In genomic region chr19:47447470-47448359, GRCh38 we compare ENCODE assay signal across 8 cellular contexts. TPM values are rescaled to one million over a fixed set of nuclear protein-coding genes. Genes with fewer than 3 reads are reported as not detected.
DNase-seq lines count a peak whose midpoint lies in the region; ATAC-seq and TF ChIP-seq lines count a peak whose summit lies in the region.

No MANE protein-coding gene starts in this region.

- peak overlapping the region; percentile 30 for H3K27ac Mint-ChIP-seq in activated naive CD8-positive, alpha-beta T cell treated with anti-CD3 and anti-CD28 coated beads, Interleukin-2, amount 50 U/mL, for 24 hours

- no peaks in the 10 kb centered on the region for H3K36me3 Mint-ChIP-seq in activated naive CD8-positive, alpha-beta T cell treated with anti-CD3 and anti-CD28 coated beads, Interleukin-2, amount 50 U/mL, for 24 hours (ENCODE audit: low read depth)

- H3K79me2 ChIP-seq in hepatocyte (no peaks in the 10 kb centered on the region), smooth muscle cell (ENCODE audit: low read depth) (no peaks in the 10 kb centered on the region)

- H4K20me1 ChIP-seq in hepatocyte (ENCODE audit: insufficient read depth, poor library complexity, severe bottlenecking) (no peaks in the 10 kb centered on the region), smooth muscle cell (ENCODE audit: low read depth) (no peaks in the 10 kb centered on the region)

- POLR2A ChIA-PET in HEK293 (lab: Yijun Ruan, JAX), result interaction anchor here (0.7 to 1.5 kb wide), 2 partner anchors 15 to 24 kb away, joined by 3 read pairs; partner anchors contain the start of gene SLC8A2

- no peaks in the 10 kb centered on the region for H3K9me2 ChIP-seq in hepatocyte (replicated peaks; ENCODE audit: insufficient read depth)

- H3K27ac ChIP-seq in HEK293 (ENCODE audit: extremely low read depth, low read depth, low read length) (no peak overlapping the region), SJCRH30 (no peak overlapping the region), hepatocyte (no peak overlapping the region), smooth muscle cell (ENCODE audit: low read depth) (no peak overlapping the region), tibial artery (no peak overlapping the region)

- H3K27me3 ChIP-seq in SJCRH30 (peaks cover 15% of the 10 kb centered on the region; the same call in 1 of the 2 replicates), hepatocyte (peaks cover 78% of the 10 kb centered on the region), smooth muscle cell (ENCODE audit: low read depth) (peaks cover 80% of the 10 kb centered on the region), tibial artery (peaks cover 7 to 75% of the 10 kb centered on the region in 2 donors)

- H3K4me1 ChIP-seq in HEK293 (ENCODE audit: control insufficient read depth, insufficient read depth, low read length), result peaks cover 4% of the 10 kb centered on the region; the same call in 1 of the 2 replicates
- no peaks in the 10 kb centered on the region for H3K4me1 ChIP-seq in SJCRH30
- peaks cover 11% of the 10 kb centered on the region for H3K4me1 ChIP-seq in hepatocyte (ENCODE audit: insufficient read depth)
- no peaks in the 10 kb centered on the region for H3K4me1 ChIP-seq in smooth muscle cell (ENCODE audit: low read depth)
- peaks cover 0 to 19% (median 14%) of the 10 kb centered on the region in 4 donors for H3K4me1 ChIP-seq in tibial artery

- no peaks in the 10 kb centered on the region for H3K9me3 ChIP-seq in HEK293 (ENCODE audit: control insufficient read depth, insufficient read depth, low read depth, low read length)
- H3K9me3 ChIP-seq in SJCRH30 (replicated peaks), result no peaks in the 10 kb centered on the region
- no peaks in the 10 kb centered on the region for H3K9me3 ChIP-seq in hepatocyte (ENCODE audit: low read depth)
- H3K9me3 ChIP-seq in smooth muscle cell (replicated peaks; ENCODE audit: low read depth), result no peaks in the 10 kb centered on the region
- H3K9me3 ChIP-seq in tibial artery, result peaks cover 0 to 4% (median 0%) of the 10 kb centered on the region in 3 donors

- peak; percentile 50 for ATAC-seq in activated naive CD8-positive, alpha-beta T cell treated with anti-CD3 and anti-CD28 coated beads, Interleukin-2, amount 50 U/mL, for 24 hours
- no peak for ATAC-seq in GM18861 (IDR thresholded peaks at IDR 0.05; ENCODE audit: unreplicated experiment)

- WGBS in hepatocyte (ENCODE audit: low lambda C conversion rate, missing lambda C conversion rate), result 8% methylated on average over 78 of the region's 95 CpGs
- WGBS in smooth muscle cell (ENCODE audit: low lambda C conversion rate), result 7% methylated on average over 75 of the region's 95 CpGs

- no peaks in the 10 kb centered on the region for H3K9me3 Mint-ChIP-seq in activated naive CD8-positive, alpha-beta T cell treated with anti-CD3 and anti-CD28 coated beads, Interleukin-2, amount 50 U/mL, for 24 hours

- H3K4me3 ChIP-seq in HEK293 (ENCODE audit: low read depth, low read length), result no peak overlapping the region
- no peak overlapping the region for H3K4me3 ChIP-seq in SJCRH30
- H3K4me3 ChIP-seq in hepatocyte, result no peak overlapping the region
- peak overlapping the region; percentile 26 for H3K4me3 ChIP-seq in smooth muscle cell
- peak overlapping the region in 1 of 2 donors; percentile 10 for H3K4me3 ChIP-seq in tibial artery

- CTCF ChIA-PET in HEK293 (lab: Yijun Ruan, JAX), result interaction anchor here (0.6 to 1.3 kb wide), 6 partner anchors 11 to 342 kb away, joined by 3 to 6 read pairs (median 3); partner anchors contain the start of gene NAPA

- no peaks in the 10 kb centered on the region for H3F3A ChIP-seq in smooth muscle cell (ENCODE audit: low read depth)

- peaks cover 43% of the 10 kb centered on the region for H3K4me1 Mint-ChIP-seq in activated naive CD8-positive, alpha-beta T cell treated with anti-CD3 and anti-CD28 coated beads, Interleukin-2, amount 50 U/mL, for 24 hours

- peaks cover 69% of the 10 kb centered on the region for H3K27me3 Mint-ChIP-seq in activated naive CD8-positive, alpha-beta T cell treated with anti-CD3 and anti-CD28 coated beads, Interleukin-2, amount 50 U/mL, for 24 hours

- no peak overlapping the region for H2AFZ ChIP-seq in hepatocyte
- no peak overlapping the region for H2AFZ ChIP-seq in smooth muscle cell (ENCODE audit: low read depth)

- H3K36me3 ChIP-seq in HEK293 (ENCODE audit: control insufficient read depth in 2 of 2, insufficient read depth in 1 of 2, low read length in 2 of 2) (no peaks in the 10 kb centered on the region), SJCRH30 (no peaks in the 10 kb centered on the region), hepatocyte (replicated peaks; ENCODE audit: insufficient read depth, low read depth) (no peaks in the 10 kb centered on the region), smooth muscle cell (ENCODE audit: low read depth) (no peaks in the 10 kb centered on the region), tibial artery (no peaks in the 10 kb centered on the region)

- H3K9ac ChIP-seq in smooth muscle cell (ENCODE audit: low read depth), result no peak overlapping the region

- intact Hi-C loops in tibial artery (cut with DNase I; ENCODE audit: low total_unique reads), result no loop called here

- H3K4me2 ChIP-seq in hepatocyte, result peak overlapping the region; percentile 74
- peak overlapping the region; percentile 80 for H3K4me2 ChIP-seq in smooth muscle cell

- peak overlapping the region; percentile 48 for H3K4me3 Mint-ChIP-seq in activated naive CD8-positive, alpha-beta T cell treated with anti-CD3 and anti-CD28 coated beads, Interleukin-2, amount 50 U/mL, for 24 hours

- TF ChIP-seq CTCF in HEK293 (tag by site-specific recombination; IDR thresholded peaks at IDR 0.05) (no peak), hepatocyte (IDR thresholded peaks at IDR 0.05; ENCODE audit: poor library complexity) (no peak), smooth muscle cell (IDR thresholded peaks at IDR 0.05; ENCODE audit: borderline replicate concordance, insufficient read depth, poor library complexity, severe bottlenecking) (no peak), tibial artery (IDR thresholded peaks at IDR 0.05) (no peak)

- peak; percentile 47 to 52 for DNase-seq in SJCRH30
- peak; percentile 74 for DNase-seq in activated naive CD8-positive, alpha-beta T cell treated with anti-CD3 and anti-CD28 coated beads, Interleukin-2, amount 50 U/mL, for 24 hours
- peak; percentile 71 for DNase-seq in hepatocyte (ENCODE audit: low spot score)
- peak; percentile 6 for DNase-seq in smooth muscle cell (lab: John Stamatoyannopoulos, UW; ENCODE audit: unreplicated experiment)
- DNase-seq in tibial artery, result no peak
- no peak for DNase-seq in NCI-H128 (lab: John Stamatoyannopoulos, UW; ENCODE audit: unreplicated experiment)

TF ChIP-seq in HEK293, 187 proteins besides CTCF, POLR2A, EP300 and RAD21 (continues in another document):
- TF ChIP-seq SP2 (tag by site-specific recombination; IDR thresholded peaks at IDR 0.05) (peak; percentile 79), ZNF133 (tag by site-specific recombination; IDR thresholded peaks at IDR 0.05) (no peak), ZNF146 (tag by site-specific recombination; IDR thresholded peaks at IDR 0.05) (no peak), ZNF324 (tag by site-specific recombination; IDR thresholded peaks at IDR 0.05) (no peak), ZBTB48 (tag by site-specific recombination; IDR thresholded peaks at IDR 0.05) (no peak), ZNF555 (tag by site-specific recombination; conservative IDR thresholded peaks at IDR 0.05) (no peak), ZNF449 (tag by site-specific recombination; IDR thresholded peaks at IDR 0.05) (peak; percentile 85), KLF9 (tag by site-specific recombination; IDR thresholded peaks at IDR 0.05; ENCODE audit: low read depth) (peak; percentile 89), BCL11A (tag by site-specific recombination; IDR thresholded peaks at IDR 0.05; ENCODE audit: low read depth) (no peak), ZFHX2 (tag by site-specific recombination; conservative IDR thresholded peaks at IDR 0.05) (peak; percentile 83), ZBTB1 (tag by site-specific recombination; IDR thresholded peaks at IDR 0.05) (no peak), ZNF704 (tag by site-specific recombination; IDR thresholded peaks at IDR 0.05) (no peak), ZNF777 (tag by site-specific recombination; IDR thresholded peaks at IDR 0.05; ENCODE audit: borderline replicate concordance) (no peak)

RNA-seq across cellular contexts. Expression of gene SLC8A2, which starts 24.0 kb away (rescaled TPM):
- 0.10 TPM in 1 of 2 replicates, not detected in the other for total RNA-seq in SJCRH30 (2014; rRNA removed; shearing (Covaris generic))
- total RNA-seq in hepatocyte (1.1 and 1.2 TPM in 2 replicates), smooth muscle cell (0.22 and 0.31 TPM in 2 replicates)
- polyA plus RNA-seq in hepatocyte (0.24 and 0.40 TPM in 2 replicates), smooth muscle cell (0.50 and 0.62 TPM in 2 replicates)

RNA-seq across cellular contexts. Expression of gene MEIS3, which starts 28.4 kb away (rescaled TPM):
- 15.9 and 16.2 TPM in 2 replicates for total RNA-seq in SJCRH30 (2014; rRNA removed; shearing (Covaris generic))
- total RNA-seq in hepatocyte (18.4 and 21.2 TPM in 2 replicates), smooth muscle cell (49.7 and 59.0 TPM in 2 replicates)
- polyA plus RNA-seq in hepatocyte (40.6 and 47.0 TPM in 2 replicates), smooth muscle cell (111 and 141 TPM in 2 replicates)

RNA-seq across cellular contexts. Expression of gene KPTN, which starts 36.3 kb away (rescaled TPM):
- total RNA-seq in SJCRH30 (2014; rRNA removed; shearing (Covaris generic)), result 4.5 and 5.0 TPM in 2 replicates
- total RNA-seq in hepatocyte (8.3 and 10.1 TPM in 2 replicates), smooth muscle cell (3.4 and 12.2 TPM in 2 replicates)
- polyA plus RNA-seq in hepatocyte (22.6 and 25.4 TPM in 2 replicates), smooth muscle cell (10.6 and 15.5 TPM in 2 replicates)

Comparison
In these comparisons a context has a peak if more than half of its experiments do, and no peak if none do; other contexts are left out.
1. DNase-seq: peak in SJCRH30 (2 of 2), activated naive CD8-positive, alpha-beta T cell treated with anti-CD3 and anti-CD28 coated beads, Interleukin-2, amount 50 U/mL, for 24 hours (single experiment), hepatocyte (single experiment) and smooth muscle cell (single experiment); none in tibial artery (0 of 2) and NCI-H128 (single experiment).